1 cellular context compared by ENCODE assay signal in the genomic region with DNA sequence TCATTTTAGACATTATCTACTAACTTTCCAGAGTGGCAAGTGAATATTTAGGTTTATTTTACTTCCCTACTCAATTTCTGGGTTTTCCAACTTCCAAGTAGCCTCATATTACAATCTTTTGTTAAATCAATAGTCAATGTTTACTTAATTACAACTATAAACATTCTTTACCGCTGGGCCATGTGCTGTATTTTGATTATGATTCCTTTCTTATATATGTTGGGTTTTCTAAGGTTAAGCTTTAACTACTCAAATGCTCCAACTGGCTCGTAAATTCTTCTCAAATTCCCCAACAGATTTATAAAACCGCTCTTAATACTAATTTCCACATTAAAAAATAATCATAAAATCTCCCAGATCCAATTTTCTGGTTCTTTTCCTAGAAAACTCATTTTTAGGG.
TF ChIP-seq lines count a peak whose summit lies in the region.

No MANE protein-coding gene starts in this region.

TF ChIP-seq in WTC11, 78 proteins besides CTCF, POLR2A, EP300 and RAD21 (continued from another document):
- TF ChIP-seq, protein P1, sequence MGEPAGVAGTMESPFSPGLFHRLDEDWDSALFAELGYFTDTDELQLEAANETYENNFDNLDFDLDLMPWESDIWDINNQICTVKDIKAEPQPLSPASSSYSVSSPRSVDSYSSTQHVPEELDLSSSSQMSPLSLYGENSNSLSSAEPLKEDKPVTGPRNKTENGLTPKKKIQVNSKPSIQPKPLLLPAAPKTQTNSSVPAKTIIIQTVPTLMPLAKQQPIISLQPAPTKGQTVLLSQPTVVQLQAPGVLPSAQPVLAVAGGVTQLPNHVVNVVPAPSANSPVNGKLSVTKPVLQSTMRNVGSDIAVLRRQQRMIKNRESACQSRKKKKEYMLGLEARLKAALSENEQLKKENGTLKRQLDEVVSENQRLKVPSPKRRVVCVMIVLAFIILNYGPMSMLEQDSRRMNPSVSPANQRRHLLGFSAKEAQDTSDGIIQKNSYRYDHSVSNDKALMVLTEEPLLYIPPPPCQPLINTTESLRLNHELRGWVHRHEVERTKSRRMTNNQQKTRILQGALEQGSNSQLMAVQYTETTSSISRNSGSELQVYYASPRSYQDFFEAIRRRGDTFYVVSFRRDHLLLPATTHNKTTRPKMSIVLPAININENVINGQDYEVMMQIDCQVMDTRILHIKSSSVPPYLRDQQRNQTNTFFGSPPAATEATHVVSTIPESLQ (CRISPR knock-in tag; IDR thresholded peaks at IDR 0.05): no peak
- TF ChIP-seq FOXP1 (CRISPR knock-in tag; IDR thresholded peaks at IDR 0.05; ENCODE audit: borderline replicate concordance) (no peak), ZBTB21 (CRISPR knock-in tag; IDR thresholded peaks at IDR 0.05; ENCODE audit: borderline replicate concordance) (no peak), RORB (CRISPR knock-in tag; IDR thresholded peaks at IDR 0.05) (no peak)
- TF ChIP-seq, protein P2, sequence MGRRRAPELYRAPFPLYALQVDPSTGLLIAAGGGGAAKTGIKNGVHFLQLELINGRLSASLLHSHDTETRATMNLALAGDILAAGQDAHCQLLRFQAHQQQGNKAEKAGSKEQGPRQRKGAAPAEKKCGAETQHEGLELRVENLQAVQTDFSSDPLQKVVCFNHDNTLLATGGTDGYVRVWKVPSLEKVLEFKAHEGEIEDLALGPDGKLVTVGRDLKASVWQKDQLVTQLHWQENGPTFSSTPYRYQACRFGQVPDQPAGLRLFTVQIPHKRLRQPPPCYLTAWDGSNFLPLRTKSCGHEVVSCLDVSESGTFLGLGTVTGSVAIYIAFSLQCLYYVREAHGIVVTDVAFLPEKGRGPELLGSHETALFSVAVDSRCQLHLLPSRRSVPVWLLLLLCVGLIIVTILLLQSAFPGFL (CRISPR knock-in tag; IDR thresholded peaks at IDR 0.05; ENCODE audit: borderline replicate concordance): no peak
- TF ChIP-seq, protein P3, sequence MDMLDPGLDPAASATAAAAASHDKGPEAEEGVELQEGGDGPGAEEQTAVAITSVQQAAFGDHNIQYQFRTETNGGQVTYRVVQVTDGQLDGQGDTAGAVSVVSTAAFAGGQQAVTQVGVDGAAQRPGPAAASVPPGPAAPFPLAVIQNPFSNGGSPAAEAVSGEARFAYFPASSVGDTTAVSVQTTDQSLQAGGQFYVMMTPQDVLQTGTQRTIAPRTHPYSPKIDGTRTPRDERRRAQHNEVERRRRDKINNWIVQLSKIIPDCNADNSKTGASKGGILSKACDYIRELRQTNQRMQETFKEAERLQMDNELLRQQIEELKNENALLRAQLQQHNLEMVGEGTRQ (CRISPR knock-in tag; IDR thresholded peaks at IDR 0.05): no peak
- TF ChIP-seq, protein P4, sequence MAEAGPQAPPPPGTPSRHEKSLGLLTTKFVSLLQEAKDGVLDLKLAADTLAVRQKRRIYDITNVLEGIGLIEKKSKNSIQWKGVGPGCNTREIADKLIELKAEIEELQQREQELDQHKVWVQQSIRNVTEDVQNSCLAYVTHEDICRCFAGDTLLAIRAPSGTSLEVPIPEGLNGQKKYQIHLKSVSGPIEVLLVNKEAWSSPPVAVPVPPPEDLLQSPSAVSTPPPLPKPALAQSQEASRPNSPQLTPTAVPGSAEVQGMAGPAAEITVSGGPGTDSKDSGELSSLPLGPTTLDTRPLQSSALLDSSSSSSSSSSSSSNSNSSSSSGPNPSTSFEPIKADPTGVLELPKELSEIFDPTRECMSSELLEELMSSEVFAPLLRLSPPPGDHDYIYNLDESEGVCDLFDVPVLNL (CRISPR knock-in tag; IDR thresholded peaks at IDR 0.05; ENCODE audit: borderline replicate concordance, low read depth): no peak
